Comparison of ENCODE assay signal across 1 cellular context in genomic region chr14:20343092-20343854, GRCh38.
TF ChIP-seq lines count a peak whose summit lies in the region.

TSS of gene PARP2 (plus strand) at chr14:20343635. CDS start at chr14:20343642, 7 bp downstream.

TF ChIP-seq in HepG2, 621 proteins besides CTCF, POLR2A, EP300 and RAD21 (continued from another document and continues in another):
- TF ChIP-seq ZHX2 (IDR thresholded peaks at IDR 0.05; ENCODE audit: low read depth) (peak; percentile 98), ZHX2 (CRISPR knock-in tag; IDR thresholded peaks at IDR 0.05; ENCODE audit: borderline replicate concordance) (no peak), KMT2A (CRISPR knock-in tag; IDR thresholded peaks at IDR 0.05) (peak; percentile 92), HDAC2 (CRISPR knock-in tag; IDR thresholded peaks at IDR 0.05) (peak; percentile 82), ZNF546 (CRISPR knock-in tag; conservative IDR thresholded peaks at IDR 0.05) (peak; percentile 3; the same call in 1 of the 2 replicates), FOXJ3 (CRISPR knock-in tag; IDR thresholded peaks at IDR 0.05; ENCODE audit: borderline replicate concordance) (peak; percentile 73; the same call in 1 of the 2 replicates), ZNF770 (CRISPR knock-in tag; IDR thresholded peaks at IDR 0.05) (peak; percentile 65; the same call in 1 of the 2 replicates), ZNF282 (IDR thresholded peaks at IDR 0.05; ENCODE audit: partially characterized antibody) (no peak), ZFP36 (IDR thresholded peaks at IDR 0.05; ENCODE audit: borderline replicate concordance, low read depth, low read length, partially characterized antibody) (no peak), KDM1A (CRISPR knock-in tag; IDR thresholded peaks at IDR 0.05) (no peak), ARNT (IDR thresholded peaks at IDR 0.05) (no peak), ZNF773 (CRISPR knock-in tag; IDR thresholded peaks at IDR 0.05; ENCODE audit: borderline replicate concordance) (no peak; the same call in 1 of the 2 replicates), ZNF512B (CRISPR knock-in tag; IDR thresholded peaks at IDR 0.05; ENCODE audit: borderline replicate concordance) (no peak), AKAP8 (CRISPR knock-in tag; IDR thresholded peaks at IDR 0.05) (no peak), RARG (CRISPR knock-in tag; IDR thresholded peaks at IDR 0.05; ENCODE audit: low read depth) (0 out of 2 replicates have a peak, but pooled peaks have one; percentile 49), ATF7-NPFF (CRISPR knock-in tag; IDR thresholded peaks at IDR 0.05; ENCODE audit: low read depth) (peak; percentile 81), SP2 (CRISPR knock-in tag; IDR thresholded peaks at IDR 0.05) (0 out of 2 replicates have a peak, but pooled peaks have one; percentile 48), ZNF749 (CRISPR knock-in tag; IDR thresholded peaks at IDR 0.05; ENCODE audit: borderline replicate concordance) (peak; percentile 76; the same call in 1 of the 2 replicates), ZBTB1 (CRISPR knock-in tag; IDR thresholded peaks at IDR 0.05; ENCODE audit: borderline replicate concordance) (no peak), ONECUT2 (CRISPR knock-in tag; IDR thresholded peaks at IDR 0.05) (peak; percentile 50), ZFP1 (CRISPR knock-in tag; IDR thresholded peaks at IDR 0.05) (no peak), SATB2 (CRISPR knock-in tag; IDR thresholded peaks at IDR 0.05) (no peak), ZFY (CRISPR knock-in tag; IDR thresholded peaks at IDR 0.05) (peak; percentile 62), ZNF430 (CRISPR knock-in tag; IDR thresholded peaks at IDR 0.05) (peak; percentile 82), REL (CRISPR knock-in tag; conservative IDR thresholded peaks at IDR 0.05) (peak; percentile 93; the same call in 1 of the 2 replicates), ETS1 (CRISPR knock-in tag; IDR thresholded peaks at IDR 0.05) (0 out of 2 replicates have a peak, but pooled peaks have one; percentile 71), TERF1 (CRISPR knock-in tag; IDR thresholded peaks at IDR 0.05) (no peak), ZNF703 (CRISPR knock-in tag; IDR thresholded peaks at IDR 0.05; ENCODE audit: borderline replicate concordance) (no peak), IRF2 (CRISPR knock-in tag; IDR thresholded peaks at IDR 0.05) (peak; percentile 85; the same call in 1 of the 2 replicates), RBM22 (optimal IDR thresholded peaks at IDR 0.05; ENCODE audit: low read length) (no peak), ZNF414 (CRISPR knock-in tag; IDR thresholded peaks at IDR 0.05) (peak; percentile 98)
- TF ChIP-seq, protein P1, sequence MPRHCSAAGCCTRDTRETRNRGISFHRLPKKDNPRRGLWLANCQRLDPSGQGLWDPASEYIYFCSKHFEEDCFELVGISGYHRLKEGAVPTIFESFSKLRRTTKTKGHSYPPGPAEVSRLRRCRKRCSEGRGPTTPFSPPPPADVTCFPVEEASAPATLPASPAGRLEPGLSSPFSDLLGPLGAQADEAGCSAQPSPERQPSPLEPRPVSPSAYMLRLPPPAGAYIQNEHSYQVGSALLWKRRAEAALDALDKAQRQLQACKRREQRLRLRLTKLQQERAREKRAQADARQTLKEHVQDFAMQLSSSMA (CRISPR knock-in tag; IDR thresholded peaks at IDR 0.05) = 0 out of 2 replicates have a peak, but pooled peaks have one; percentile 57
- TF ChIP-seq, protein P2, sequence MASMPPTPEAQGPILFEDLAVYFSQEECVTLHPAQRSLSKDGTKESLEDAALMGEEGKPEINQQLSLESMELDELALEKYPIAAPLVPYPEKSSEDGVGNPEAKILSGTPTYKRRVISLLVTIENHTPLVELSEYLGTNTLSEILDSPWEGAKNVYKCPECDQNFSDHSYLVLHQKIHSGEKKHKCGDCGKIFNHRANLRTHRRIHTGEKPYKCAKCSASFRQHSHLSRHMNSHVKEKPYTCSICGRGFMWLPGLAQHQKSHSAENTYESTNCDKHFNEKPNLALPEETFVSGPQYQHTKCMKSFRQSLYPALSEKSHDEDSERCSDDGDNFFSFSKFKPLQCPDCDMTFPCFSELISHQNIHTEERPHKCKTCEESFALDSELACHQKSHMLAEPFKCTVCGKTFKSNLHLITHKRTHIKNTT (CRISPR knock-in tag; IDR thresholded peaks at IDR 0.05) = no peak
- TF ChIP-seq, protein P3, sequence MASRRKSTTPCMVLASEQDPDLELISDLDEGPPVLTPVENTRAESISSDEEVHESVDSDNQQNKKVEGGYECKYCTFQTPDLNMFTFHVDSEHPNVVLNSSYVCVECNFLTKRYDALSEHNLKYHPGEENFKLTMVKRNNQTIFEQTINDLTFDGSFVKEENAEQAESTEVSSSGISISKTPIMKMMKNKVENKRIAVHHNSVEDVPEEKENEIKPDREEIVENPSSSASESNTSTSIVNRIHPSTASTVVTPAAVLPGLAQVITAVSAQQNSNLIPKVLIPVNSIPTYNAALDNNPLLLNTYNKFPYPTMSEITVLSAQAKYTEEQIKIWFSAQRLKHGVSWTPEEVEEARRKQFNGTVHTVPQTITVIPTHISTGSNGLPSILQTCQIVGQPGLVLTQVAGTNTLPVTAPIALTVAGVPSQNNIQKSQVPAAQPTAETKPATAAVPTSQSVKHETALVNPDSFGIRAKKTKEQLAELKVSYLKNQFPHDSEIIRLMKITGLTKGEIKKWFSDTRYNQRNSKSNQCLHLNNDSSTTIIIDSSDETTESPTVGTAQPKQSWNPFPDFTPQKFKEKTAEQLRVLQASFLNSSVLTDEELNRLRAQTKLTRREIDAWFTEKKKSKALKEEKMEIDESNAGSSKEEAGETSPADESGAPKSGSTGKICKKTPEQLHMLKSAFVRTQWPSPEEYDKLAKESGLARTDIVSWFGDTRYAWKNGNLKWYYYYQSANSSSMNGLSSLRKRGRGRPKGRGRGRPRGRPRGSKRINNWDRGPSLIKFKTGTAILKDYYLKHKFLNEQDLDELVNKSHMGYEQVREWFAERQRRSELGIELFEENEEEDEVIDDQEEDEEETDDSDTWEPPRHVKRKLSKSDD (CRISPR knock-in tag; IDR thresholded peaks at IDR 0.05; ENCODE audit: low read depth) = peak; percentile 98
- TF ChIP-seq, protein P4, sequence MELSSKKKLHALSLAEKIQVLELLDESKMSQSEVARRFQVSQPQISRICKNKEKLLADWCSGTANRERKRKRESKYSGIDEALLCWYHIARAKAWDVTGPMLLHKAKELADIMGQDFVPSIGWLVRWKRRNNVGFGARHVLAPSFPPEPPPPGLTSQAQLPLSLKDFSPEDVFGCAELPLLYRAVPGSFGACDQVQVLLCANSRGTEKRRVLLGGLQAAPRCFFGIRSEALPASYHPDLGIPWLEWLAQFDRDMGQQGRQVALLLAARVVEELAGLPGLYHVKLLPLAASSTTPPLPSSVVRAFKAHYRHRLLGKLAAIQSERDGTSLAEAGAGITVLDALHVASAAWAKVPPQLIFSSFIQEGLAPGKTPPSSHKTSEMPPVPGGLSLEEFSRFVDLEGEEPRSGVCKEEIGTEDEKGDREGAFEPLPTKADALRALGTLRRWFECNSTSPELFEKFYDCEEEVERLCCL (CRISPR knock-in tag; IDR thresholded peaks at IDR 0.05; ENCODE audit: borderline replicate concordance) = no peak
- TF ChIP-seq, protein P5, sequence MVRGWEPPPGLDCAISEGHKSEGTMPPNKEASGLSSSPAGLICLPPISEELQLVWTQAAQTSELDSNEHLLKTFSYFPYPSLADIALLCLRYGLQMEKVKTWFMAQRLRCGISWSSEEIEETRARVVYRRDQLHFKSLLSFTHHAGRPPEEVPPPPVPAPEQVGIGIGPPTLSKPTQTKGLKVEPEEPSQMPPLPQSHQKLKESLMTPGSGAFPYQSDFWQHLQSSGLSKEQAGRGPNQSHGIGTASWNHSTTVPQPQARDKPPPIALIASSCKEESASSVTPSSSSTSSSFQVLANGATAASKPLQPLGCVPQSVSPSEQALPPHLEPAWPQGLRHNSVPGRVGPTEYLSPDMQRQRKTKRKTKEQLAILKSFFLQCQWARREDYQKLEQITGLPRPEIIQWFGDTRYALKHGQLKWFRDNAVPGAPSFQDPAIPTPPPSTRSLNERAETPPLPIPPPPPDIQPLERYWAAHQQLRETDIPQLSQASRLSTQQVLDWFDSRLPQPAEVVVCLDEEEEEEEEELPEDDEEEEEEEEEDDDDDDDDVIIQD (CRISPR knock-in tag; IDR thresholded peaks at IDR 0.05; ENCODE audit: low read depth) = peak; percentile 68
